ENCODE assay signal across 1 cellular context in genomic region chr22:30883586-30884145, GRCh38.
TF ChIP-seq lines count a peak whose summit lies in the region.

No MANE protein-coding gene starts in this region.

TF ChIP-seq in HepG2, 621 proteins besides CTCF, POLR2A, EP300 and RAD21 (continued from another document):
- TF ChIP-seq, protein P1, sequence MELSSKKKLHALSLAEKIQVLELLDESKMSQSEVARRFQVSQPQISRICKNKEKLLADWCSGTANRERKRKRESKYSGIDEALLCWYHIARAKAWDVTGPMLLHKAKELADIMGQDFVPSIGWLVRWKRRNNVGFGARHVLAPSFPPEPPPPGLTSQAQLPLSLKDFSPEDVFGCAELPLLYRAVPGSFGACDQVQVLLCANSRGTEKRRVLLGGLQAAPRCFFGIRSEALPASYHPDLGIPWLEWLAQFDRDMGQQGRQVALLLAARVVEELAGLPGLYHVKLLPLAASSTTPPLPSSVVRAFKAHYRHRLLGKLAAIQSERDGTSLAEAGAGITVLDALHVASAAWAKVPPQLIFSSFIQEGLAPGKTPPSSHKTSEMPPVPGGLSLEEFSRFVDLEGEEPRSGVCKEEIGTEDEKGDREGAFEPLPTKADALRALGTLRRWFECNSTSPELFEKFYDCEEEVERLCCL (CRISPR knock-in tag; IDR thresholded peaks at IDR 0.05; ENCODE audit: borderline replicate concordance): no peak
- TF ChIP-seq MBD4 (IDR thresholded peaks at IDR 0.05; ENCODE audit: borderline replicate concordance, low read length) (no peak), EEA1 (CRISPR knock-in tag; IDR thresholded peaks at IDR 0.05; ENCODE audit: borderline replicate concordance) (no peak)
- TF ChIP-seq, protein P2, sequence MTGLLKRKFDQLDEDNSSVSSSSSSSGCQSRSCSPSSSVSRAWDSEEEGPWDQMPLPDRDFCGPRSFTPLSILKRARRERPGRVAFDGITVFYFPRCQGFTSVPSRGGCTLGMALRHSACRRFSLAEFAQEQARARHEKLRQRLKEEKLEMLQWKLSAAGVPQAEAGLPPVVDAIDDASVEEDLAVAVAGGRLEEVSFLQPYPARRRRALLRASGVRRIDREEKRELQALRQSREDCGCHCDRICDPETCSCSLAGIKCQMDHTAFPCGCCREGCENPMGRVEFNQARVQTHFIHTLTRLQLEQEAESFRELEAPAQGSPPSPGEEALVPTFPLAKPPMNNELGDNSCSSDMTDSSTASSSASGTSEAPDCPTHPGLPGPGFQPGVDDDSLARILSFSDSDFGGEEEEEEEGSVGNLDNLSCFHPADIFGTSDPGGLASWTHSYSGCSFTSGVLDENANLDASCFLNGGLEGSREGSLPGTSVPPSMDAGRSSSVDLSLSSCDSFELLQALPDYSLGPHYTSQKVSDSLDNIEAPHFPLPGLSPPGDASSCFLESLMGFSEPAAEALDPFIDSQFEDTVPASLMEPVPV (CRISPR knock-in tag; IDR thresholded peaks at IDR 0.05): no peak
